Comparison of ENCODE assay signal across 8 cellular contexts in genomic region chr14:34715108-34715863, GRCh38. TPM values are rescaled to one million over a fixed set of nuclear protein-coding genes. Genes with fewer than 3 reads are reported as not detected.
A peak's percentile ranks its signal among the peaks of the same experiment; 100 is the strongest.
DNase-seq lines count a peak whose midpoint lies in the region; ATAC-seq, FAIRE-seq and TF ChIP-seq lines count a peak whose summit lies in the region.

No MANE protein-coding gene starts in this region.

- TF ChIP-seq CTCF in A673 (conservative IDR thresholded peaks at IDR 0.05; ENCODE audit: low read depth, low read length) = no peak

- H3K9ac ChIP-seq in HUES48 (ENCODE audit: low read depth, low read length) = peak overlapping the region; percentile 86; the same call in 1 of the 2 replicates
- peak overlapping the region; percentile 45 for H3K9ac ChIP-seq in muscle layer of colon (ENCODE audit: low read length)

- DNase-seq in A673 (ENCODE audit: low spot score) (no peak), caudate nucleus (lab: John Stamatoyannopoulos, UW) (peak in 4 of 61 donors; percentile 2 to 41 (median 8)), NCI-H1694 (lab: John Stamatoyannopoulos, UW) (no peak), RCC 7860 (ENCODE audit: low spot score) (no peak), SHP77 (lab: John Stamatoyannopoulos, UW) (no peak)

- FAIRE-seq in RCC 7860 (lab: Jason Lieb, UNC) = no peak

- H3K27ac ChIP-seq in A673 (ENCODE audit: low read depth, low read length, poor library complexity, severe bottlenecking) (no peak overlapping the region), HUES48 (ENCODE audit: low read depth, low read length) (no peak overlapping the region), caudate nucleus (ENCODE audit: low read depth, low read length) (peak overlapping the region; percentile 92), muscle layer of colon (ENCODE audit: low read depth, low read length) (peak overlapping the region; percentile 80)

- no peak for ATAC-seq in HG02852 (IDR thresholded peaks at IDR 0.05; ENCODE audit: unreplicated experiment)

- POLR2A ChIA-PET in A673 (lab: Charles Lee; ENCODE audit: low non-redundant PET) = no interaction called here

- H3K4me1 ChIP-seq in A673 (ENCODE audit: insufficient read depth, low read length, poor library complexity, severe bottlenecking) (peaks cover 20% of the 10 kb centered on the region), HUES48 (ENCODE audit: control insufficient read depth, insufficient read depth, low read length) (0 out of 2 replicates have a peak, but pooled peaks cover 11% of the 10 kb centered on the region), muscle layer of colon (ENCODE audit: insufficient read depth, low read length) (peaks cover 19% of the 10 kb centered on the region)

- H3K36me3 ChIP-seq in A673 (ENCODE audit: insufficient read depth, low read length, poor library complexity, severe bottlenecking) = peaks cover 10% of the 10 kb centered on the region
- H3K36me3 ChIP-seq in HUES48 (ENCODE audit: control insufficient read depth, insufficient read depth, low read length) = peaks cover 21% of the 10 kb centered on the region
- peaks cover 11% of the 10 kb centered on the region for H3K36me3 ChIP-seq in muscle layer of colon (ENCODE audit: insufficient read depth, low read length)

- H3K4me3 ChIP-seq in A673 (ENCODE audit: low read depth, low read length, poor library complexity, severe bottlenecking) (peak overlapping the region; percentile 88), HUES48 (ENCODE audit: low read depth, low read length) (peak overlapping the region; percentile 88), muscle layer of colon (ENCODE audit: low read depth in 1 of 2, low read length in 2 of 2) (peak overlapping the region; percentile 60 to 85)

- BruUV-seq in A673 (replicated peaks; lab: Mats Ljungman, UMichigan) = no TSS peak

- H3K9me3 ChIP-seq in A673 (ENCODE audit: low read depth, low read length, poor library complexity, severe bottlenecking) (no peaks in the 10 kb centered on the region), HUES48 (ENCODE audit: control insufficient read depth, insufficient read depth, low read length) (no peaks in the 10 kb centered on the region), muscle layer of colon (ENCODE audit: low read length) (no peaks in the 10 kb centered on the region)

- intact Hi-C loops in A673 (cut with micrococcal nuclease; ENCODE audit: unreplicated experiment) = no loop called here

- CTCF ChIA-PET in A673 (lab: Charles Lee) = no interaction called here

- H3K27me3 ChIP-seq in A673 (replicated peaks; ENCODE audit: insufficient read depth, low read depth, low read length, poor library complexity) = no peaks in the 10 kb centered on the region
- H3K27me3 ChIP-seq in HUES48 (ENCODE audit: control insufficient read depth, insufficient read depth, low read length) = peaks cover 8% of the 10 kb centered on the region
- H3K27me3 ChIP-seq in muscle layer of colon (ENCODE audit: control insufficient read depth in 1 of 2, insufficient read depth in 2 of 2, low read length in 2 of 2) = no peaks in the 10 kb centered on the region

RNA-seq across cellular contexts. Expression of gene CFL2, which starts 0.9 kb away (rescaled TPM):
- 89.4 and 92.7 TPM in 2 replicates for total RNA-seq in A673 (2021)

Comparison
In these comparisons a context has a peak if more than half of its experiments do, and no peak if none do; other contexts are left out.
1. H3K27ac ChIP-seq: peak in caudate nucleus (single experiment) and muscle layer of colon (single experiment); none in A673 (single experiment) and HUES48 (single experiment).
2. Peak in every context shown above with its lines, with median percentiles within 50 percentile points of each other: H3K4me3 ChIP-seq.